8 cellular contexts compared by ENCODE assay signal in genomic region chr1:7770939-7771672, GRCh38. TPM values are rescaled to one million over a fixed set of nuclear protein-coding genes. Genes with fewer than 3 reads are reported as not detected.
A peak's percentile ranks its signal among the peaks of the same experiment; 100 is the strongest.
DNase-seq lines count a peak whose midpoint lies in the region; ATAC-seq and TF ChIP-seq lines count a peak whose summit lies in the region.

VAMP3 (plus strand) TSS chr1:7771296; CDS start chr1:7771384, 88 bp downstream.

- intact Hi-C loops in A673 (cut with micrococcal nuclease; ENCODE audit: unreplicated experiment) = no loop called here
- intact Hi-C loops in right lobe of liver (cut with DNase I) = no loop called here

- H3K4me1 ChIP-seq in A673 (ENCODE audit: insufficient read depth, low read length, poor library complexity, severe bottlenecking) = peaks cover 8% of the 10 kb centered on the region
- peaks cover 0 to 12% (median 2%) of the 10 kb centered on the region in 4 donors for H3K4me1 ChIP-seq in right lobe of liver

- BruUV-seq in A673 (replicated peaks; lab: Mats Ljungman, UMichigan) = no TSS peak

- H3K4me3 ChIP-seq in A673 (ENCODE audit: low read depth, low read length, poor library complexity, severe bottlenecking) = peak within 1 kb of the TSS; percentile 97
- peak within 1 kb of the TSS; percentile 86 to 96 (median 90) for H3K4me3 ChIP-seq in right lobe of liver

- TF ChIP-seq POLR2A in right lobe of liver (IDR thresholded peaks at IDR 0.05) = peak; percentile 68

- H3K27me3 ChIP-seq in A673 (replicated peaks; ENCODE audit: insufficient read depth, low read depth, low read length, poor library complexity) = no peaks in the 10 kb centered on the region
- H3K27me3 ChIP-seq in right lobe of liver = no peaks in the 10 kb centered on the region

- no peaks in the 10 kb centered on the region for H3K36me3 ChIP-seq in A673 (ENCODE audit: insufficient read depth, low read length, poor library complexity, severe bottlenecking)
- H3K36me3 ChIP-seq in right lobe of liver = peaks cover 0 to 4% (median 0%) of the 10 kb centered on the region in 4 donors

- DNase-seq in A673 (ENCODE audit: low spot score) (peak; percentile 69), NCI-H69 (lab: John Stamatoyannopoulos, UW) (peak; percentile 81), dermis microvascular lymphatic vessel endothelial cell (ENCODE audit: low read depth in 2 of 2) (peak; percentile 58 to 83), right lobe of liver (peak; percentile 93 to 94 (median 93))
- peak; percentile 82 for DNase-seq in activated CD4-positive, alpha-beta T cell treated with anti-CD3 and anti-CD28 coated beads, Interleukin-2, amount 50 U/mL, for 4 hours
- DNase-seq in stimulated activated CD4-positive, alpha-beta T cell treated with anti-CD3 and anti-CD28 coated beads, Interleukin-4, amount 100 ng/mL, for 4 hours = peak; percentile 76 to 93

- H3K9me3 ChIP-seq in A673 (ENCODE audit: low read depth, low read length, poor library complexity, severe bottlenecking) (no peaks in the 10 kb centered on the region), right lobe of liver (no peaks in the 10 kb centered on the region)

- CTCF ChIA-PET in A673 (lab: Charles Lee) = no interaction called here

- peak within 1 kb of the TSS; percentile 88 for H3K27ac ChIP-seq in A673 (ENCODE audit: low read depth, low read length, poor library complexity, severe bottlenecking)
- peak within 1 kb of the TSS; percentile 75 to 92 (median 87) for H3K27ac ChIP-seq in right lobe of liver

- WGBS in right lobe of liver (ENCODE audit: insufficient coverage, low coverage, low lambda C conversion rate, missing lambda C conversion rate) = under 1% methylated on average over 34 of the region's 87 CpGs

- peak; percentile 45 for ATAC-seq in GM18520 (IDR thresholded peaks at IDR 0.05; ENCODE audit: unreplicated experiment)
- ATAC-seq in HG03066 (IDR thresholded peaks at IDR 0.05; ENCODE audit: low read depth, unreplicated experiment) = peak; percentile 63
- ATAC-seq in right lobe of liver = peak; percentile 98 to 99 (median 98)

- no peak for TF ChIP-seq CTCF in A673 (conservative IDR thresholded peaks at IDR 0.05; ENCODE audit: low read depth, low read length)
- no peak for TF ChIP-seq CTCF in right lobe of liver (IDR thresholded peaks at IDR 0.05)

- POLR2A ChIA-PET in A673 (lab: Charles Lee; ENCODE audit: low non-redundant PET) = no interaction called here

RNA-seq across cellular contexts. Expression of gene VAMP3, which starts in this region (rescaled TPM):
- 65.2 and 76.2 TPM in 2 replicates for total RNA-seq in A673 (2021)
- total RNA-seq in dermis microvascular lymphatic vessel endothelial cell = 77.0 and 101 TPM in 2 replicates
- 10 to 100 TPM; 28.2 to 39.9 (median 31.7) TPM for total RNA-seq in right lobe of liver

Comparison
In these comparisons a context has a peak if more than half of its experiments do, and no peak if none do; other contexts are left out.
1. Peak in every context shown above with its lines: DNase-seq, ATAC-seq, H3K4me3 ChIP-seq and H3K27ac ChIP-seq.
2. ATAC-seq: peak in every context shown above with its lines; median percentile 98 in right lobe of liver; 63 in HG03066; 45 in GM18520.